ENCODE assay signal across 12 cellular contexts in genomic region chr16:88677721-88678120, GRCh38. TPM values are rescaled to one million over a fixed set of nuclear protein-coding genes. Genes with fewer than 3 reads are reported as not detected.
DNase-seq lines count a peak whose midpoint lies in the region; ATAC-seq and TF ChIP-seq lines count a peak whose summit lies in the region.
"Had no signal": no experiment of that assay in that cellular context is flagged by ENCODE, and none has a peak within 500 bp of the region (broad histone marks: within the 10 kb centered on the region; RNA-seq: fewer than 3 reads in every experiment).

No MANE protein-coding gene starts in this region.

- H3K4me1 ChIP-seq in BE2C (no peaks in the 10 kb centered on the region; the same call in 1 of the 2 replicates), RWPE2 (ENCODE audit: insufficient read depth, poor library complexity, severe bottlenecking) (peaks cover 5% of the 10 kb centered on the region), skeletal muscle satellite cell (ENCODE audit: control insufficient read depth, insufficient read depth, low read length) (peaks cover 13% of the 10 kb centered on the region), smooth muscle cell (ENCODE audit: low read depth) (no peaks in the 10 kb centered on the region)

- 89% methylated on average over 13 of the region's 13 CpGs for WGBS in smooth muscle cell (ENCODE audit: low lambda C conversion rate)

- no peaks in the 10 kb centered on the region for H3K79me2 ChIP-seq in smooth muscle cell (ENCODE audit: low read depth)

- H3K27ac ChIP-seq in RWPE2 (ENCODE audit: poor library complexity, severe bottlenecking) (no peak overlapping the region), smooth muscle cell (ENCODE audit: low read depth) (no peak overlapping the region)
- H3K27ac ChIP-seq: KMS-11 had no signal

- H2AFZ ChIP-seq in smooth muscle cell (ENCODE audit: low read depth), result no peak overlapping the region

- TF ChIP-seq CTCF in BE2C (IDR thresholded peaks at IDR 0.05; ENCODE audit: low read depth, low read length) (no peak), RWPE2 (IDR thresholded peaks at IDR 0.05; ENCODE audit: poor library complexity, severe bottlenecking) (no peak), smooth muscle cell (IDR thresholded peaks at IDR 0.05; ENCODE audit: borderline replicate concordance, insufficient read depth, poor library complexity, severe bottlenecking) (no peak)

- H3F3A ChIP-seq in smooth muscle cell (ENCODE audit: low read depth), result no peaks in the 10 kb centered on the region

- no peak for DNase-seq in BE2C
- peak; percentile 51 for DNase-seq in RWPE2 (ENCODE audit: low spot score)
- DNase-seq in smooth muscle cell (lab: John Stamatoyannopoulos, UW; ENCODE audit: unreplicated experiment), result no peak
- DNase-seq: COR-L47, DMS153, DMS79 treated with DMSO at 0.1 percent for 48 hours, EL had no signal

- H3K27me3 ChIP-seq in BE2C (peaks cover 42% of the 10 kb centered on the region), RWPE2 (ENCODE audit: insufficient read depth, poor library complexity, severe bottlenecking) (peaks cover 11% of the 10 kb centered on the region), skeletal muscle satellite cell (ENCODE audit: control insufficient read depth, insufficient read depth, low read length) (peaks cover 43% of the 10 kb centered on the region), smooth muscle cell (ENCODE audit: low read depth) (no peaks in the 10 kb centered on the region)

- peak overlapping the region; percentile 26; the same call in 1 of the 2 replicates for H3K4me3 ChIP-seq in BE2C (ENCODE audit: low read depth, low read length)
- H3K4me3 ChIP-seq in RWPE2 (ENCODE audit: severe bottlenecking), result no peak overlapping the region
- H3K4me3 ChIP-seq in skeletal muscle satellite cell (ENCODE audit: low read length), result no peak overlapping the region
- H3K4me3 ChIP-seq in smooth muscle cell, result no peak overlapping the region

- H3K36me3 ChIP-seq in BE2C, result no peaks in the 10 kb centered on the region
- no peaks in the 10 kb centered on the region for H3K36me3 ChIP-seq in RWPE2 (ENCODE audit: low read depth)
- peaks cover 3% of the 10 kb centered on the region for H3K36me3 ChIP-seq in skeletal muscle satellite cell (ENCODE audit: insufficient read depth, low read length)
- H3K36me3 ChIP-seq in smooth muscle cell (ENCODE audit: low read depth), result no peaks in the 10 kb centered on the region

- H3K9ac ChIP-seq in skeletal muscle satellite cell (ENCODE audit: low read depth, low read length), result no peak overlapping the region
- H3K9ac ChIP-seq in smooth muscle cell (ENCODE audit: low read depth), result no peak overlapping the region
- H3K9ac ChIP-seq: KMS-11 had no signal

- ATAC-seq in RWPE2 (ENCODE audit: low read depth), result 0 out of 3 replicates have a peak, but pooled peaks have one; percentile 2
- ATAC-seq in GM21528 (IDR thresholded peaks at IDR 0.05; ENCODE audit: low FRiP score, unreplicated experiment), result no peak
- ATAC-seq: CD8-positive, alpha-beta T cell had no signal

- H3K4me2 ChIP-seq in skeletal muscle satellite cell (ENCODE audit: low read length) (peak overlapping the region; percentile 37), smooth muscle cell (no peak overlapping the region)
- H3K4me2 ChIP-seq: KMS-11 had no signal

- no peaks in the 10 kb centered on the region for H4K20me1 ChIP-seq in smooth muscle cell (ENCODE audit: low read depth)

- H3K9me3 ChIP-seq in BE2C, result no peaks in the 10 kb centered on the region; the same call in 1 of the 2 replicates
- H3K9me3 ChIP-seq in RWPE2 (ENCODE audit: severe bottlenecking), result no peaks in the 10 kb centered on the region
- no peaks in the 10 kb centered on the region for H3K9me3 ChIP-seq in skeletal muscle satellite cell (replicated peaks; ENCODE audit: low read length)
- no peaks in the 10 kb centered on the region for H3K9me3 ChIP-seq in smooth muscle cell (replicated peaks; ENCODE audit: low read depth)

RNA-seq across cellular contexts. Expression of gene SNAI3, which starts 8.6 kb away (rescaled TPM):
- polyA plus RNA-seq in BE2C (2012; ENCODE audit: insufficient read depth, insufficient read length, low read depth), result 2.9 TPM
- total RNA-seq in skeletal muscle satellite cell (2012; rRNA removed), result 0.25 TPM in 1 of 2 replicates, not detected in the other
- total RNA-seq in smooth muscle cell, result 0.22 and 0.81 TPM in 2 replicates
- polyA plus RNA-seq in smooth muscle cell, result 1.4 and 3.3 TPM in 2 replicates
- polyA plus RNA-seq: BJ had no signal

RNA-seq across cellular contexts. Expression of gene MVD, which starts 14.8 kb away (rescaled TPM):
- polyA plus RNA-seq in BE2C (2012; ENCODE audit: insufficient read depth, insufficient read length, low read depth), result 80.6 TPM
- total RNA-seq in skeletal muscle satellite cell (2012; rRNA removed), result 34.1 and 83.4 TPM in 2 replicates
- total RNA-seq in smooth muscle cell, result 25.7 and 46.1 TPM in 2 replicates
- 85.9 and 113 TPM in 2 replicates for polyA plus RNA-seq in smooth muscle cell

RNA-seq across cellular contexts. Expression of gene CYBA, which starts 26.9 kb away (rescaled TPM):
- 154 TPM for polyA plus RNA-seq in BE2C (2012; ENCODE audit: insufficient read depth, insufficient read length, low read depth)
- 128 and 151 TPM in 2 replicates for total RNA-seq in skeletal muscle satellite cell (2012; rRNA removed)
- total RNA-seq in smooth muscle cell, result 158 and 181 TPM in 2 replicates
- 388 and 490 TPM in 2 replicates for polyA plus RNA-seq in smooth muscle cell

RNA-seq across cellular contexts. Expression of gene RNF166, which starts 28.5 kb away (rescaled TPM):
- 54.7 TPM for polyA plus RNA-seq in BE2C (2012; ENCODE audit: insufficient read depth, insufficient read length, low read depth)
- total RNA-seq in skeletal muscle satellite cell (2012; rRNA removed), result 8.7 and 9.4 TPM in 2 replicates
- 6.5 and 10.1 TPM in 2 replicates for total RNA-seq in smooth muscle cell
- 16.2 and 17.3 TPM in 2 replicates for polyA plus RNA-seq in smooth muscle cell

RNA-seq across cellular contexts. Expression of gene CTU2, which starts 28.6 kb away (rescaled TPM):
- polyA plus RNA-seq in BE2C (2012; ENCODE audit: insufficient read depth, insufficient read length, low read depth), result 159 TPM
- 26.1 and 27.1 TPM in 2 replicates for total RNA-seq in skeletal muscle satellite cell (2012; rRNA removed)
- 5.8 and 6.6 TPM in 2 replicates for total RNA-seq in smooth muscle cell
- polyA plus RNA-seq in smooth muscle cell, result 16.4 and 21.3 TPM in 2 replicates
